Comparison of ENCODE assay signal across 8 cellular contexts in genomic region chr2:41791523-41791922, GRCh38.
DNase-seq lines count a peak whose midpoint lies in the region; ATAC-seq and TF ChIP-seq lines count a peak whose summit lies in the region.

No MANE protein-coding gene starts in this region.

- no peak overlapping the region for H3K27ac ChIP-seq in CD8-positive, alpha-beta memory T cell (ENCODE audit: low read depth, low read length)

- TF ChIP-seq CTCF in GM10266 (IDR thresholded peaks at IDR 0.05; ENCODE audit: control insufficient read depth, insufficient read depth, low read depth, missing control alignments), result no peak

- peaks cover 0 to 2% (median 0%) of the 10 kb centered on the region in 5 donors for H3K9me3 Mint-ChIP-seq in CD8-positive, alpha-beta memory T cell

- no peaks in the 10 kb centered on the region for H3K36me3 Mint-ChIP-seq in CD8-positive, alpha-beta memory T cell

- H3K4me3 Mint-ChIP-seq in CD8-positive, alpha-beta memory T cell, result no peak overlapping the region

- peaks cover 7 to 29% of the 10 kb centered on the region in 2 donors for H3K27me3 Mint-ChIP-seq in CD8-positive, alpha-beta memory T cell

- H3K4me1 Mint-ChIP-seq in CD8-positive, alpha-beta memory T cell, result no peaks in the 10 kb centered on the region

- CTCF ChIA-PET in CD8-positive, alpha-beta memory T cell (lab: Charles Lee), result no interaction called here

- H3K4me3 ChIP-seq in CD8-positive, alpha-beta memory T cell (ENCODE audit: low read length), result no peak overlapping the region

- DNase-seq in GM10266 (ENCODE audit: extremely low spot score) (peak; percentile 12), left lobe of liver (ENCODE audit: low spot score) (no peak), NCI-H524 (lab: John Stamatoyannopoulos, UW) (no peak), NCI-H69 (lab: John Stamatoyannopoulos, UW) (no peak)
- peak; percentile 5 to 7 for DNase-seq in activated CD4-positive, alpha-beta T cell treated with anti-CD3 and anti-CD28 coated beads, Interleukin-2, amount 50 U/mL, for 48 hours
- DNase-seq in CD8-positive, alpha-beta memory T cell, result no peak

- no peak overlapping the region for H3K27ac Mint-ChIP-seq in CD8-positive, alpha-beta memory T cell

- H3K9me3 ChIP-seq in CD8-positive, alpha-beta memory T cell (ENCODE audit: low read length), result no peaks in the 10 kb centered on the region

- H3K4me1 ChIP-seq in CD8-positive, alpha-beta memory T cell (ENCODE audit: insufficient read depth, low read length), result no peaks in the 10 kb centered on the region

- no peaks in the 10 kb centered on the region for H3K36me3 ChIP-seq in CD8-positive, alpha-beta memory T cell (ENCODE audit: insufficient read depth, low read length)

- POLR2A ChIA-PET in CD8-positive, alpha-beta memory T cell (lab: Charles Lee), result no interaction called here

- H3K27me3 ChIP-seq in CD8-positive, alpha-beta memory T cell (ENCODE audit: insufficient read depth, low read length, poor library complexity, severe bottlenecking), result no peaks in the 10 kb centered on the region

- ATAC-seq in HG02981 (IDR thresholded peaks at IDR 0.05; ENCODE audit: unreplicated experiment), result peak; percentile 47
- peak; percentile 65 for ATAC-seq in left lobe of liver
- ATAC-seq in HG03432 (IDR thresholded peaks at IDR 0.05; ENCODE audit: unreplicated experiment), result no peak

Comparison
In these comparisons a context has a peak if more than half of its experiments do, and no peak if none do; other contexts are left out.
1. DNase-seq: peak in GM10266 (single experiment) and activated CD4-positive, alpha-beta T cell treated with anti-CD3 and anti-CD28 coated beads, Interleukin-2, amount 50 U/mL, for 48 hours (2 of 2); none in left lobe of liver (single experiment), NCI-H524 (0 of 2), NCI-H69 (single experiment) and CD8-positive, alpha-beta memory T cell (0 of 5).